Comparison of ENCODE assay signal across 34 cellular contexts in genomic region chr1:192600264-192600663, GRCh38. TPM values are rescaled to one million over a fixed set of nuclear protein-coding genes. Genes with fewer than 3 reads are reported as not detected.
"Had no signal": no experiment of that assay in that cellular context is flagged by ENCODE, and none has a peak within 500 bp of the region (broad histone marks: within the 10 kb centered on the region; RNA-seq: fewer than 3 reads in every experiment).

No MANE protein-coding gene starts in this region.

- H3K4me1 Mint-ChIP-seq: neural crest cell had no signal

- H3K9me3 ChIP-seq: esophagus squamous epithelium, left lung, lower lobe of right lung, pancreas, prostate gland, right atrium auricular region, SK-N-SH, thoracic aorta had no signal

- DNase-seq: activated CD4-positive, alpha-beta T cell treated with anti-CD3 and anti-CD28 coated beads for 1 hour; activated CD8-positive, alpha-beta memory T cell treated with anti-CD3 and anti-CD28 coated beads for 24 hours; brain microvascular endothelial cell; central memory CD4-positive, alpha-beta T cell; endodermal cell; esophagus squamous epithelium; glutamatergic neuron; left lung; lower lobe of right lung; mesenchymal stem cell; naive thymus-derived CD8-positive, alpha-beta T cell; nucleus accumbens; pancreas; SK-N-SH; stimulated activated CD4-positive, alpha-beta T cell treated with anti-CD3 and anti-CD28 coated beads, Interleukin-1b, Interleukin-23, amount 100 ng/mL, for 48 hours; stimulated activated CD4-positive, alpha-beta T cell treated with anti-CD3 and anti-CD28 coated beads, Interleukin-4, amount 100 ng/mL, for 4 hours; stimulated activated CD8-positive, alpha-beta memory T cell treated with anti-CD3 and anti-CD28 coated beads, Interleukin-4, amount 100 ng/mL, for 48 hours; stimulated activated naive B cell treated with anti-CD40 and anti-IgM and Interleukin-4, amounts not matched to agents 10 μg/mL and 1 μg/mL and 100 μg/mL, for 72 hours; SW 1271; T-helper 9 cell; trophoblast cell; WERI-Rb-1 had no signal

- H3K27ac ChIP-seq: brain microvascular endothelial cell, esophagus squamous epithelium, left lung, lower lobe of right lung, pancreas, prostate gland, right atrium auricular region, thoracic aorta, WERI-Rb-1 had no signal

- H3K4me3 ChIP-seq: esophagus squamous epithelium, left lung, lower lobe of right lung, pancreas, prostate gland, right atrium auricular region, smooth muscle cell, thoracic aorta had no signal

- H3K9me3 Mint-ChIP-seq: dendritic cell treated with granulocyte-macrophage colony-stimulating factor and Interleukin-4, amounts not matched to agents 40 ng/mL and 50 ng/mL, for 4 days; endodermal cell; naive thymus-derived CD8-positive, alpha-beta T cell; neural crest cell; stimulated activated naive B cell treated with anti-CD40 and anti-IgM and Interleukin-4, amounts not matched to agents 10 μg/mL and 1 μg/mL and 100 μg/mL, for 72 hours; T-helper 1 cell treated with Interleukin-12 subunit alpha and Interleukin-12 subunit beta and Interleukin-4 antibody, amounts not matched to agents 30 μg/mL and 1 μg/mL, for 36 hours had no signal

- FAIRE-seq: astrocyte, frontal cortex, islet of Langerhans, pancreas, urothelium cell line had no signal

- H3K27ac Mint-ChIP-seq: dendritic cell treated with granulocyte-macrophage colony-stimulating factor and Interleukin-4, amounts not matched to agents 40 ng/mL and 50 ng/mL, for 4 days; endodermal cell; naive thymus-derived CD8-positive, alpha-beta T cell; T-helper 1 cell treated with Interleukin-12 subunit alpha and Interleukin-12 subunit beta and Interleukin-4 antibody, amounts not matched to agents 30 μg/mL and 1 μg/mL, for 36 hours had no signal

- H3K4me1 ChIP-seq: esophagus squamous epithelium, left lung, lower lobe of right lung, pancreas, prostate gland, right atrium auricular region had no signal

- H3K36me3 Mint-ChIP-seq: activated naive CD8-positive, alpha-beta T cell; naive thymus-derived CD8-positive, alpha-beta T cell had no signal

- ATAC-seq: left lung; lower lobe of right lung; naive thymus-derived CD8-positive, alpha-beta T cell; pancreas had no signal

- H3K36me3 ChIP-seq: brain microvascular endothelial cell, esophagus squamous epithelium, left lung, lower lobe of right lung, pancreas, prostate gland, right atrium auricular region, thoracic aorta, WERI-Rb-1 had no signal

- H3K27me3 ChIP-seq: brain microvascular endothelial cell, esophagus squamous epithelium, left lung, pancreas, right atrium auricular region had no signal

- H3K4me3 Mint-ChIP-seq: activated naive CD8-positive, alpha-beta T cell; dendritic cell treated with granulocyte-macrophage colony-stimulating factor and Interleukin-4, amounts not matched to agents 40 ng/mL and 50 ng/mL, for 4 days; endodermal cell; naive thymus-derived CD8-positive, alpha-beta T cell; neural crest cell; stimulated activated naive B cell treated with anti-CD40 and anti-IgM and Interleukin-4, amounts not matched to agents 10 μg/mL and 1 μg/mL and 100 μg/mL, for 72 hours; T-helper 1 cell treated with Interleukin-12 subunit alpha and Interleukin-12 subunit beta and Interleukin-4 antibody, amounts not matched to agents 30 μg/mL and 1 μg/mL, for 36 hours had no signal

RNA-seq across cellular contexts. Expression of gene RGS1, which starts 24.7 kb away (rescaled TPM):
- total RNA-seq: astrocyte, endodermal cell, neural crest cell had no signal

RNA-seq across cellular contexts. Expression of gene RGS13, which starts 35.7 kb away (rescaled TPM):
- total RNA-seq: astrocyte; endodermal cell; frontal cortex; naive thymus-derived CD8-positive, alpha-beta T cell; neural crest cell; prostate gland; right atrium auricular region; smooth muscle cell had no signal
